ENCODE assay signal across 1 cellular context in the genomic region with DNA sequence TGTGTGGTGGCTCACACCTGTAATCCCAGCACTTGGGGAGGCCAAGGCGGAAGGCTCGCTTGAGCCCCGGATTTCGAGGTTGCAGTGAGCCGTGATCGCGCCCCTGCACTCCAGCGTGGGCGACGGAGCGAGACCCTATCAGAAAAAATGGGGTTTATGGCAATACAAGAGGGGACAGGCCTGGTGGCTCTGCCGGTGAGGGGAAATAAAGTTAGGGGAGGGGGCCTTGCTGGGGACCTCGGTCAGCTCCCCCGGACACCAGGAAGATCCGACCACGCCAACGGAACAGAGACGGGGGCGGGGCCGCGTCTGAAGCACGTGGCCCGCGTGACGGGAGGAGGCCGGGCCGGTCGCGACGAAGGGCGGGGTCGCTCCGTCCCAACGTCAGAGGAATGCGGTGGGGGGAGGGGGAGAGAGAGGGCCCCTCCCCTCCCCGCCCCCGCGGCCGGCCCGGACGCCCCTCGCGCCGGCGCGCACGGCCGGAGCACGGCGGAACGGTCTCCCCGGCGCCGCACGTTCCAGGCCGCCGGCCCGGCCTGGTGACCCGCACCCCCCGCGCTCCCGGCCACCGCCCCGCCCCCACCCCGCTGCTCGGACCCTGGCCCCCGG.
TF ChIP-seq lines count a peak whose summit lies in the region.

No MANE protein-coding gene starts in this region.

TF ChIP-seq in K562, 482 proteins besides CTCF, POLR2A, EP300 and RAD21 (continued from another document and continues in another):
- TF ChIP-seq, protein P1, sequence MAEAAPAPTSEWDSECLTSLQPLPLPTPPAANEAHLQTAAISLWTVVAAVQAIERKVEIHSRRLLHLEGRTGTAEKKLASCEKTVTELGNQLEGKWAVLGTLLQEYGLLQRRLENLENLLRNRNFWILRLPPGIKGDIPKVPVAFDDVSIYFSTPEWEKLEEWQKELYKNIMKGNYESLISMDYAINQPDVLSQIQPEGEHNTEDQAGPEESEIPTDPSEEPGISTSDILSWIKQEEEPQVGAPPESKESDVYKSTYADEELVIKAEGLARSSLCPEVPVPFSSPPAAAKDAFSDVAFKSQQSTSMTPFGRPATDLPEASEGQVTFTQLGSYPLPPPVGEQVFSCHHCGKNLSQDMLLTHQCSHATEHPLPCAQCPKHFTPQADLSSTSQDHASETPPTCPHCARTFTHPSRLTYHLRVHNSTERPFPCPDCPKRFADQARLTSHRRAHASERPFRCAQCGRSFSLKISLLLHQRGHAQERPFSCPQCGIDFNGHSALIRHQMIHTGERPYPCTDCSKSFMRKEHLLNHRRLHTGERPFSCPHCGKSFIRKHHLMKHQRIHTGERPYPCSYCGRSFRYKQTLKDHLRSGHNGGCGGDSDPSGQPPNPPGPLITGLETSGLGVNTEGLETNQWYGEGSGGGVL (CRISPR knock-in tag; IDR thresholded peaks at IDR 0.05), result no peak
- TF ChIP-seq, protein P2, sequence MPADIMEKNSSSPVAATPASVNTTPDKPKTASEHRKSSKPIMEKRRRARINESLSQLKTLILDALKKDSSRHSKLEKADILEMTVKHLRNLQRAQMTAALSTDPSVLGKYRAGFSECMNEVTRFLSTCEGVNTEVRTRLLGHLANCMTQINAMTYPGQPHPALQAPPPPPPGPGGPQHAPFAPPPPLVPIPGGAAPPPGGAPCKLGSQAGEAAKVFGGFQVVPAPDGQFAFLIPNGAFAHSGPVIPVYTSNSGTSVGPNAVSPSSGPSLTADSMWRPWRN (IDR thresholded peaks at IDR 0.05; ENCODE audit: low read depth), result no peak
- TF ChIP-seq, protein P3, sequence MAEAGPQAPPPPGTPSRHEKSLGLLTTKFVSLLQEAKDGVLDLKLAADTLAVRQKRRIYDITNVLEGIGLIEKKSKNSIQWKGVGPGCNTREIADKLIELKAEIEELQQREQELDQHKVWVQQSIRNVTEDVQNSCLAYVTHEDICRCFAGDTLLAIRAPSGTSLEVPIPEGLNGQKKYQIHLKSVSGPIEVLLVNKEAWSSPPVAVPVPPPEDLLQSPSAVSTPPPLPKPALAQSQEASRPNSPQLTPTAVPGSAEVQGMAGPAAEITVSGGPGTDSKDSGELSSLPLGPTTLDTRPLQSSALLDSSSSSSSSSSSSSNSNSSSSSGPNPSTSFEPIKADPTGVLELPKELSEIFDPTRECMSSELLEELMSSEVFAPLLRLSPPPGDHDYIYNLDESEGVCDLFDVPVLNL (CRISPR knock-in tag; IDR thresholded peaks at IDR 0.05; ENCODE audit: low read depth), result no peak
- TF ChIP-seq NR2C1 (IDR thresholded peaks at IDR 0.05) (no peak), NR2C1 (tag; IDR thresholded peaks at IDR 0.05) (no peak), BHLHE40 (IDR thresholded peaks at IDR 0.05; ENCODE audit: low read length) (peak; percentile 93), ESRRA (IDR thresholded peaks at IDR 0.05; ENCODE audit: borderline replicate concordance, low read depth) (peak; percentile 50), LARP7 (IDR thresholded peaks at IDR 0.05) (no peak), ZNF444 (CRISPR knock-in tag; IDR thresholded peaks at IDR 0.05) (peak; percentile 88), ZNF174 (CRISPR knock-in tag; IDR thresholded peaks at IDR 0.05) (no peak), KDM2B (CRISPR knock-in tag; IDR thresholded peaks at IDR 0.05) (no peak), SMAD4 (CRISPR knock-in tag; conservative IDR thresholded peaks at IDR 0.05) (peak; percentile 57), ELF4 (CRISPR knock-in tag; IDR thresholded peaks at IDR 0.05) (no peak), FOXA3 (CRISPR knock-in tag; conservative IDR thresholded peaks at IDR 0.05 in 1 of 2, IDR thresholded peaks at IDR 0.05 in 1 of 2) (no peak), SRF (CRISPR knock-in tag; IDR thresholded peaks at IDR 0.05) (no peak), ZNF324 (CRISPR knock-in tag; IDR thresholded peaks at IDR 0.05) (peak; percentile 20; the same call in 1 of the 2 replicates), ZKSCAN3 (CRISPR knock-in tag; IDR thresholded peaks at IDR 0.05) (no peak), SETDB1 (IDR thresholded peaks at IDR 0.05; ENCODE audit: low read length) (no peak), ZFPM2 (CRISPR knock-in tag; IDR thresholded peaks at IDR 0.05) (no peak), GATAD2B (IDR thresholded peaks at IDR 0.05; ENCODE audit: borderline replicate concordance) (peak; percentile 58; the same call in 1 of the 2 replicates), KDM4B (IDR thresholded peaks at IDR 0.05; ENCODE audit: borderline replicate concordance in 2 of 2, low read depth in 1 of 2) (peak in 1 of 2 experiments; percentile 60; a peak in 1 of 4 replicates), RB1 (IDR thresholded peaks at IDR 0.05; ENCODE audit: low read depth) (peak; percentile 60; the same call in 1 of the 2 replicates), ZNF316 (IDR thresholded peaks at IDR 0.05) (no peak), PHF8 (IDR thresholded peaks at IDR 0.05; ENCODE audit: borderline replicate concordance, low read length) (peak; percentile 58; the same call in 1 of the 2 replicates), ZNF586 (CRISPR knock-in tag; conservative IDR thresholded peaks at IDR 0.05) (no peak), BRD4 (IDR thresholded peaks at IDR 0.05) (no peak), SREBF2 (CRISPR knock-in tag; IDR thresholded peaks at IDR 0.05) (no peak), CREB1 (IDR thresholded peaks at IDR 0.05) (peak; percentile 95), CREB1 (CRISPR knock-in tag; IDR thresholded peaks at IDR 0.05) (peak; percentile 91)
- TF ChIP-seq, protein P4, sequence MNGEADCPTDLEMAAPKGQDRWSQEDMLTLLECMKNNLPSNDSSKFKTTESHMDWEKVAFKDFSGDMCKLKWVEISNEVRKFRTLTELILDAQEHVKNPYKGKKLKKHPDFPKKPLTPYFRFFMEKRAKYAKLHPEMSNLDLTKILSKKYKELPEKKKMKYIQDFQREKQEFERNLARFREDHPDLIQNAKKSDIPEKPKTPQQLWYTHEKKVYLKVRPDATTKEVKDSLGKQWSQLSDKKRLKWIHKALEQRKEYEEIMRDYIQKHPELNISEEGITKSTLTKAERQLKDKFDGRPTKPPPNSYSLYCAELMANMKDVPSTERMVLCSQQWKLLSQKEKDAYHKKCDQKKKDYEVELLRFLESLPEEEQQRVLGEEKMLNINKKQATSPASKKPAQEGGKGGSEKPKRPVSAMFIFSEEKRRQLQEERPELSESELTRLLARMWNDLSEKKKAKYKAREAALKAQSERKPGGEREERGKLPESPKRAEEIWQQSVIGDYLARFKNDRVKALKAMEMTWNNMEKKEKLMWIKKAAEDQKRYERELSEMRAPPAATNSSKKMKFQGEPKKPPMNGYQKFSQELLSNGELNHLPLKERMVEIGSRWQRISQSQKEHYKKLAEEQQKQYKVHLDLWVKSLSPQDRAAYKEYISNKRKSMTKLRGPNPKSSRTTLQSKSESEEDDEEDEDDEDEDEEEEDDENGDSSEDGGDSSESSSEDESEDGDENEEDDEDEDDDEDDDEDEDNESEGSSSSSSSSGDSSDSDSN (IDR thresholded peaks at IDR 0.05; ENCODE audit: borderline replicate concordance in 1 of 2, low read depth in 2 of 2, low read length in 2 of 2), result 0 out of 4 replicates have a peak, but pooled peaks have one; percentile 19 to 42
- TF ChIP-seq, protein P5, sequence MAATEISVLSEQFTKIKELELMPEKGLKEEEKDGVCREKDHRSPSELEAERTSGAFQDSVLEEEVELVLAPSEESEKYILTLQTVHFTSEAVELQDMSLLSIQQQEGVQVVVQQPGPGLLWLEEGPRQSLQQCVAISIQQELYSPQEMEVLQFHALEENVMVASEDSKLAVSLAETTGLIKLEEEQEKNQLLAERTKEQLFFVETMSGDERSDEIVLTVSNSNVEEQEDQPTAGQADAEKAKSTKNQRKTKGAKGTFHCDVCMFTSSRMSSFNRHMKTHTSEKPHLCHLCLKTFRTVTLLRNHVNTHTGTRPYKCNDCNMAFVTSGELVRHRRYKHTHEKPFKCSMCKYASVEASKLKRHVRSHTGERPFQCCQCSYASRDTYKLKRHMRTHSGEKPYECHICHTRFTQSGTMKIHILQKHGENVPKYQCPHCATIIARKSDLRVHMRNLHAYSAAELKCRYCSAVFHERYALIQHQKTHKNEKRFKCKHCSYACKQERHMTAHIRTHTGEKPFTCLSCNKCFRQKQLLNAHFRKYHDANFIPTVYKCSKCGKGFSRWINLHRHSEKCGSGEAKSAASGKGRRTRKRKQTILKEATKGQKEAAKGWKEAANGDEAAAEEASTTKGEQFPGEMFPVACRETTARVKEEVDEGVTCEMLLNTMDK (IDR thresholded peaks at IDR 0.05; ENCODE audit: borderline replicate concordance, insufficient read depth, low read depth, low read length, poor library complexity, severe bottlenecking), result no peak
- TF ChIP-seq, protein P6, sequence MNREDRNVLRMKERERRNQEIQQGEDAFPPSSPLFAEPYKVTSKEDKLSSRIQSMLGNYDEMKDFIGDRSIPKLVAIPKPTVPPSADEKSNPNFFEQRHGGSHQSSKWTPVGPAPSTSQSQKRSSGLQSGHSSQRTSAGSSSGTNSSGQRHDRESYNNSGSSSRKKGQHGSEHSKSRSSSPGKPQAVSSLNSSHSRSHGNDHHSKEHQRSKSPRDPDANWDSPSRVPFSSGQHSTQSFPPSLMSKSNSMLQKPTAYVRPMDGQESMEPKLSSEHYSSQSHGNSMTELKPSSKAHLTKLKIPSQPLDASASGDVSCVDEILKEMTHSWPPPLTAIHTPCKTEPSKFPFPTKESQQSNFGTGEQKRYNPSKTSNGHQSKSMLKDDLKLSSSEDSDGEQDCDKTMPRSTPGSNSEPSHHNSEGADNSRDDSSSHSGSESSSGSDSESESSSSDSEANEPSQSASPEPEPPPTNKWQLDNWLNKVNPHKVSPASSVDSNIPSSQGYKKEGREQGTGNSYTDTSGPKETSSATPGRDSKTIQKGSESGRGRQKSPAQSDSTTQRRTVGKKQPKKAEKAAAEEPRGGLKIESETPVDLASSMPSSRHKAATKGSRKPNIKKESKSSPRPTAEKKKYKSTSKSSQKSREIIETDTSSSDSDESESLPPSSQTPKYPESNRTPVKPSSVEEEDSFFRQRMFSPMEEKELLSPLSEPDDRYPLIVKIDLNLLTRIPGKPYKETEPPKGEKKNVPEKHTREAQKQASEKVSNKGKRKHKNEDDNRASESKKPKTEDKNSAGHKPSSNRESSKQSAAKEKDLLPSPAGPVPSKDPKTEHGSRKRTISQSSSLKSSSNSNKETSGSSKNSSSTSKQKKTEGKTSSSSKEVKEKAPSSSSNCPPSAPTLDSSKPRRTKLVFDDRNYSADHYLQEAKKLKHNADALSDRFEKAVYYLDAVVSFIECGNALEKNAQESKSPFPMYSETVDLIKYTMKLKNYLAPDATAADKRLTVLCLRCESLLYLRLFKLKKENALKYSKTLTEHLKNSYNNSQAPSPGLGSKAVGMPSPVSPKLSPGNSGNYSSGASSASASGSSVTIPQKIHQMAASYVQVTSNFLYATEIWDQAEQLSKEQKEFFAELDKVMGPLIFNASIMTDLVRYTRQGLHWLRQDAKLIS (CRISPR knock-in tag; IDR thresholded peaks at IDR 0.05), result no peak
- TF ChIP-seq, protein P7, sequence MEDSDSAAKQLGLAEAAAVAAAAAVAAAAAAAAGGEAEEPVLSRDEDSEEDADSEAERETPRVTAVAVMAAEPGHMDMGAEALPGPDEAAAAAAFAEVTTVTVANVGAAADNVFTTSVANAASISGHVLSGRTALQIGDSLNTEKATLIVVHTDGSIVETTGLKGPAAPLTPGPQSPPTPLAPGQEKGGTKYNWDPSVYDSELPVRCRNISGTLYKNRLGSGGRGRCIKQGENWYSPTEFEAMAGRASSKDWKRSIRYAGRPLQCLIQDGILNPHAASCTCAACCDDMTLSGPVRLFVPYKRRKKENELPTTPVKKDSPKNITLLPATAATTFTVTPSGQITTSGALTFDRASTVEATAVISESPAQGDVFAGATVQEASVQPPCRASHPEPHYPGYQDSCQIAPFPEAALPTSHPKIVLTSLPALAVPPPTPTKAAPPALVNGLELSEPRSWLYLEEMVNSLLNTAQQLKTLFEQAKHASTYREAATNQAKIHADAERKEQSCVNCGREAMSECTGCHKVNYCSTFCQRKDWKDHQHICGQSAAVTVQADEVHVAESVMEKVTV (CRISPR knock-in tag; IDR thresholded peaks at IDR 0.05), result no peak
- TF ChIP-seq, protein P8, sequence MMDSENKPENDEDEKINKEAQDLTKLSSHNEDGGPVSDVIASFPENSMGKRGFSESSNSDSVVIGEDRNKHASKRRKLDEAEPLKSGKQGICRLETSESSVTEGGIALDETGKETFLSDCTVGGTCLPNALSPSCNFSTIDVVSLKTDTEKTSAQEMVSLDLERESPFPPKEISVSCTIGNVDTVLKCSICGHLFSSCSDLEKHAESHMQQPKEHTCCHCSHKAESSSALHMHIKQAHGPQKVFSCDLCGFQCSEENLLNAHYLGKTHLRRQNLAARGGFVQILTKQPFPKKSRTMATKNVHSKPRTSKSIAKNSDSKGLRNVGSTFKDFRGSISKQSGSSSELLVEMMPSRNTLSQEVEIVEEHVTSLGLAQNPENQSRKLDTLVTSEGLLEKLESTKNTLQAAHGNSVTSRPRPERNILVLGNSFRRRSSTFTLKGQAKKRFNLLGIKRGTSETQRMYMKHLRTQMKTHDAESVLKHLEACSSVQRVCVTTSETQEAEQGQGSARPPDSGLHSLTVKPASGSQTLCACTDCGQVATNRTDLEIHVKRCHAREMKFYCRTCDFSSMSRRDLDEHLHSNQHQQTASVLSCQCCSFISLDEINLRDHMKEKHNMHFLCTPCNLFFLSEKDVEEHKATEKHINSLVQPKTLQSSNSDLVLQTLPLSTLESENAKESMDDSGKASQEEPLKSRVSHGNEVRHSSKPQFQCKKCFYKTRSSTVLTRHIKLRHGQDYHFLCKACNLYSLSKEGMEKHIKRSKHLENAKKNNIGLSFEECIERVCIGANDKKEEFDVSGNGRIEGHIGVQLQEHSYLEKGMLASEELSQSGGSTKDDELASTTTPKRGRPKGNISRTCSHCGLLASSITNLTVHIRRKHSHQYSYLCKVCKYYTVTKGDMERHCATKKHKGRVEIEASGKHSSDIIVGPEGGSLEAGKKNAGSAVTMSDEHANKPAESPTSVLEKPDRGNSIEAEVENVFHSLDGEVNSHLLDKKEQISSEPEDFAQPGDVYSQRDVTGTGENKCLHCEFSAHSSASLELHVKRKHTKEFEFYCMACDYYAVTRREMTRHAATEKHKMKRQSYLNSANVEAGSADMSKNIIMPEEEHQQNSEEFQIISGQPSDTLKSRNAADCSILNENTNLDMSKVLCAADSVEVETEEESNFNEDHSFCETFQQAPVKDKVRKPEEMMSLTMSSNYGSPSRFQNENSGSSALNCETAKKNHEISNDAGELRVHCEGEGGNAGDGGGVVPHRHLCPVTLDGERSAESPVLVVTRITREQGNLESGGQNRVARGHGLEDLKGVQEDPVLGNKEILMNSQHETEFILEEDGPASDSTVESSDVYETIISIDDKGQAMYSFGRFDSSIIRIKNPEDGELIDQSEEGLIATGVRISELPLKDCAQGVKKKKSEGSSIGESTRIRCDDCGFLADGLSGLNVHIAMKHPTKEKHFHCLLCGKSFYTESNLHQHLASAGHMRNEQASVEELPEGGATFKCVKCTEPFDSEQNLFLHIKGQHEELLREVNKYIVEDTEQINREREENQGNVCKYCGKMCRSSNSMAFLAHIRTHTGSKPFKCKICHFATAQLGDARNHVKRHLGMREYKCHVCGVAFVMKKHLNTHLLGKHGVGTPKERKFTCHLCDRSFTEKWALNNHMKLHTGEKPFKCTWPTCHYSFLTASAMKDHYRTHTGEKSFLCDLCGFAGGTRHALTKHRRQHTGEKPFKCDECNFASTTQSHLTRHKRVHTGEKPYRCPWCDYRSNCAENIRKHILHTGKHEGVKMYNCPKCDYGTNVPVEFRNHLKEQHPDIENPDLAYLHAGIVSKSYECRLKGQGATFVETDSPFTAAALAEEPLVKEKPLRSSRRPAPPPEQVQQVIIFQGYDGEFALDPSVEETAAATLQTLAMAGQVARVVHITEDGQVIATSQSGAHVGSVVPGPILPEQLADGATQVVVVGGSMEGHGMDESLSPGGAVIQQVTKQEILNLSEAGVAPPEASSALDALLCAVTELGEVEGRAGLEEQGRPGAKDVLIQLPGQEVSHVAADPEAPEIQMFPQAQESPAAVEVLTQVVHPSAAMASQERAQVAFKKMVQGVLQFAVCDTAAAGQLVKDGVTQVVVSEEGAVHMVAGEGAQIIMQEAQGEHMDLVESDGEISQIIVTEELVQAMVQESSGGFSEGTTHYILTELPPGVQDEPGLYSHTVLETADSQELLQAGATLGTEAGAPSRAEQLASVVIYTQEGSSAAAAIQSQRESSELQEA (IDR thresholded peaks at IDR 0.05; ENCODE audit: low read depth), result no peak
